ENCODE assay signal across 26 cellular contexts in genomic region chr1:214127705-214128104, GRCh38.
"Had no signal": no experiment of that assay in that cellular context is flagged by ENCODE, and none has a peak within 500 bp of the region (broad histone marks: within the 10 kb centered on the region; RNA-seq: fewer than 3 reads in every experiment).

No MANE protein-coding gene starts in this region.

- H3K4me3 ChIP-seq: coronary artery, dorsolateral prefrontal cortex, esophagus squamous epithelium, gastrocnemius medialis, heart right ventricle, left lung, lower lobe of right lung, mucosa of descending colon had no signal

- H3K27ac Mint-ChIP-seq: mesothelial cell of epicardium, naive B cell had no signal

- H3K36me3 Mint-ChIP-seq: mesothelial cell of epicardium, naive B cell had no signal

- H3K4me1 ChIP-seq: gastrocnemius medialis, left lung, lower lobe of right lung had no signal

- H3K36me3 ChIP-seq: esophagus squamous epithelium, gastrocnemius medialis, heart right ventricle, left lung, lower lobe of right lung had no signal

- H3K4me1 Mint-ChIP-seq: naive B cell had no signal

- H3K27me3 ChIP-seq: dorsolateral prefrontal cortex, gastrocnemius medialis, heart right ventricle, left lung had no signal

- H3K9me3 ChIP-seq: esophagus squamous epithelium, gastrocnemius medialis, left lung, lower lobe of right lung, mucosa of descending colon had no signal

- H3K27ac ChIP-seq: coronary artery, dorsolateral prefrontal cortex, epithelial cell of prostate, esophagus squamous epithelium, gastrocnemius medialis, heart right ventricle, left lung, lower lobe of right lung had no signal

- ATAC-seq: esophagus mucosa, gastrocnemius medialis, heart right ventricle, left cardiac atrium, left lung, lower lobe of right lung, mucosa of descending colon had no signal

- H3K4me3 Mint-ChIP-seq: mesothelial cell of epicardium, naive B cell had no signal

- H3K9me3 Mint-ChIP-seq: mesothelial cell of epicardium had no signal

- DNase-seq: dermis blood vessel endothelial cell; dorsolateral prefrontal cortex; effector CD4-positive, alpha-beta T cell; effector memory CD4-positive, alpha-beta T cell; erythroblast; esophagus squamous epithelium; foreskin fibroblast; foreskin melanocyte; gastrocnemius medialis; glutamatergic neuron; head of caudate nucleus; heart right ventricle; hippocampal formation; left cardiac atrium; left lung; lower lobe of right lung; mesenchymal stem cell; mucosa of descending colon; naive B cell had no signal

- FAIRE-seq: colon, islet of Langerhans, keratinocyte had no signal
